1 cellular context compared by ENCODE assay signal in the genomic region with DNA sequence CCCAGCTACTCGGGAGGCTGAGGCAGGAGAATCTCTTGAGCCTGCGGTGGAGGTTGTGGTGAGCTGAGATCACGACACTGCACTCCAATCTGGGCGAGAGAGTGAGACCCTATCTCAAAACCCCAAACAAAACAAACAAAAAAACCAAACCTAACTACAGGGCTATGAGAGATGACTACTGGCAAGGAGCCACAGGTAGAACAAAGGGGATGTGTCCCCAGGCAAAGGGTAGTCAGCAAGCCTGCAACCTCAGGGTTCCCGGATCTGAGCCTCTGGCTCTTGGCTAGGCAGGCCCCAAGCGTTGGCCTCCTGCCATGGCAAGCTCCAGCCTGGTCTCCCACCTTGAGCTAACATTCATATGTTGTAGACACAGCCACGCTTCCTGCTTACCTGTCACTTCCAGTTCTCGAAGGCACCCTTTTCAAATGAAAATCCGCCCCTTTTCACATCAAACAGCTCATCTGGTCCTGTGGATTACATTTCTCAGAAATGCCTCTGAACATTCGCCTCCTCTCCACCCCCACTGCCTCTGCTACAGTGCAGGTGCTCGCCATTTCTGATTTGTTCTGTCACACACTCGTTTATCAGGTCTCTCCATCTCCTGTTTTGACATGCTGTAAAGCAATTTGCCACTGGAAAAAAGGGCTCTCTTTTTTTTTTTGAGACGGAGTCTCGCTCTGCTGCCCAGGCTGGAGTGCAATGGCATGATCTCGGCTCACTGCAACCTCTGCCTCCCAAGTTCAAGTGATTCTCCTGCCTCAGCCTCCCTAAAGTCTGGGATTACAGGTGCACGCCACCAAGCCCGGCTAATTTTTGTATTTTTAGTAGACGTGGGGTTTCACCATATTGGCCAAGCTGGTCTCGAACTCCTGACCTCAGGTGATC.
TF ChIP-seq lines count a peak whose summit lies in the region.

No MANE protein-coding gene starts in this region.

TF ChIP-seq in K562, 482 proteins besides CTCF, POLR2A, EP300 and RAD21 (continued from another document and continues in another):
- TF ChIP-seq, protein P1, sequence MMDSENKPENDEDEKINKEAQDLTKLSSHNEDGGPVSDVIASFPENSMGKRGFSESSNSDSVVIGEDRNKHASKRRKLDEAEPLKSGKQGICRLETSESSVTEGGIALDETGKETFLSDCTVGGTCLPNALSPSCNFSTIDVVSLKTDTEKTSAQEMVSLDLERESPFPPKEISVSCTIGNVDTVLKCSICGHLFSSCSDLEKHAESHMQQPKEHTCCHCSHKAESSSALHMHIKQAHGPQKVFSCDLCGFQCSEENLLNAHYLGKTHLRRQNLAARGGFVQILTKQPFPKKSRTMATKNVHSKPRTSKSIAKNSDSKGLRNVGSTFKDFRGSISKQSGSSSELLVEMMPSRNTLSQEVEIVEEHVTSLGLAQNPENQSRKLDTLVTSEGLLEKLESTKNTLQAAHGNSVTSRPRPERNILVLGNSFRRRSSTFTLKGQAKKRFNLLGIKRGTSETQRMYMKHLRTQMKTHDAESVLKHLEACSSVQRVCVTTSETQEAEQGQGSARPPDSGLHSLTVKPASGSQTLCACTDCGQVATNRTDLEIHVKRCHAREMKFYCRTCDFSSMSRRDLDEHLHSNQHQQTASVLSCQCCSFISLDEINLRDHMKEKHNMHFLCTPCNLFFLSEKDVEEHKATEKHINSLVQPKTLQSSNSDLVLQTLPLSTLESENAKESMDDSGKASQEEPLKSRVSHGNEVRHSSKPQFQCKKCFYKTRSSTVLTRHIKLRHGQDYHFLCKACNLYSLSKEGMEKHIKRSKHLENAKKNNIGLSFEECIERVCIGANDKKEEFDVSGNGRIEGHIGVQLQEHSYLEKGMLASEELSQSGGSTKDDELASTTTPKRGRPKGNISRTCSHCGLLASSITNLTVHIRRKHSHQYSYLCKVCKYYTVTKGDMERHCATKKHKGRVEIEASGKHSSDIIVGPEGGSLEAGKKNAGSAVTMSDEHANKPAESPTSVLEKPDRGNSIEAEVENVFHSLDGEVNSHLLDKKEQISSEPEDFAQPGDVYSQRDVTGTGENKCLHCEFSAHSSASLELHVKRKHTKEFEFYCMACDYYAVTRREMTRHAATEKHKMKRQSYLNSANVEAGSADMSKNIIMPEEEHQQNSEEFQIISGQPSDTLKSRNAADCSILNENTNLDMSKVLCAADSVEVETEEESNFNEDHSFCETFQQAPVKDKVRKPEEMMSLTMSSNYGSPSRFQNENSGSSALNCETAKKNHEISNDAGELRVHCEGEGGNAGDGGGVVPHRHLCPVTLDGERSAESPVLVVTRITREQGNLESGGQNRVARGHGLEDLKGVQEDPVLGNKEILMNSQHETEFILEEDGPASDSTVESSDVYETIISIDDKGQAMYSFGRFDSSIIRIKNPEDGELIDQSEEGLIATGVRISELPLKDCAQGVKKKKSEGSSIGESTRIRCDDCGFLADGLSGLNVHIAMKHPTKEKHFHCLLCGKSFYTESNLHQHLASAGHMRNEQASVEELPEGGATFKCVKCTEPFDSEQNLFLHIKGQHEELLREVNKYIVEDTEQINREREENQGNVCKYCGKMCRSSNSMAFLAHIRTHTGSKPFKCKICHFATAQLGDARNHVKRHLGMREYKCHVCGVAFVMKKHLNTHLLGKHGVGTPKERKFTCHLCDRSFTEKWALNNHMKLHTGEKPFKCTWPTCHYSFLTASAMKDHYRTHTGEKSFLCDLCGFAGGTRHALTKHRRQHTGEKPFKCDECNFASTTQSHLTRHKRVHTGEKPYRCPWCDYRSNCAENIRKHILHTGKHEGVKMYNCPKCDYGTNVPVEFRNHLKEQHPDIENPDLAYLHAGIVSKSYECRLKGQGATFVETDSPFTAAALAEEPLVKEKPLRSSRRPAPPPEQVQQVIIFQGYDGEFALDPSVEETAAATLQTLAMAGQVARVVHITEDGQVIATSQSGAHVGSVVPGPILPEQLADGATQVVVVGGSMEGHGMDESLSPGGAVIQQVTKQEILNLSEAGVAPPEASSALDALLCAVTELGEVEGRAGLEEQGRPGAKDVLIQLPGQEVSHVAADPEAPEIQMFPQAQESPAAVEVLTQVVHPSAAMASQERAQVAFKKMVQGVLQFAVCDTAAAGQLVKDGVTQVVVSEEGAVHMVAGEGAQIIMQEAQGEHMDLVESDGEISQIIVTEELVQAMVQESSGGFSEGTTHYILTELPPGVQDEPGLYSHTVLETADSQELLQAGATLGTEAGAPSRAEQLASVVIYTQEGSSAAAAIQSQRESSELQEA (IDR thresholded peaks at IDR 0.05; ENCODE audit: low read depth), result no peak
- TF ChIP-seq, protein P2, sequence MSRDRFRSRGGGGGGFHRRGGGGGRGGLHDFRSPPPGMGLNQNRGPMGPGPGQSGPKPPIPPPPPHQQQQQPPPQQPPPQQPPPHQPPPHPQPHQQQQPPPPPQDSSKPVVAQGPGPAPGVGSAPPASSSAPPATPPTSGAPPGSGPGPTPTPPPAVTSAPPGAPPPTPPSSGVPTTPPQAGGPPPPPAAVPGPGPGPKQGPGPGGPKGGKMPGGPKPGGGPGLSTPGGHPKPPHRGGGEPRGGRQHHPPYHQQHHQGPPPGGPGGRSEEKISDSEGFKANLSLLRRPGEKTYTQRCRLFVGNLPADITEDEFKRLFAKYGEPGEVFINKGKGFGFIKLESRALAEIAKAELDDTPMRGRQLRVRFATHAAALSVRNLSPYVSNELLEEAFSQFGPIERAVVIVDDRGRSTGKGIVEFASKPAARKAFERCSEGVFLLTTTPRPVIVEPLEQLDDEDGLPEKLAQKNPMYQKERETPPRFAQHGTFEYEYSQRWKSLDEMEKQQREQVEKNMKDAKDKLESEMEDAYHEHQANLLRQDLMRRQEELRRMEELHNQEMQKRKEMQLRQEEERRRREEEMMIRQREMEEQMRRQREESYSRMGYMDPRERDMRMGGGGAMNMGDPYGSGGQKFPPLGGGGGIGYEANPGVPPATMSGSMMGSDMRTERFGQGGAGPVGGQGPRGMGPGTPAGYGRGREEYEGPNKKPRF (IDR thresholded peaks at IDR 0.05; ENCODE audit: low read depth, low read length), result no peak
- TF ChIP-seq GTF2A2 (tag; IDR thresholded peaks at IDR 0.05), result no peak
- TF ChIP-seq, protein P3, sequence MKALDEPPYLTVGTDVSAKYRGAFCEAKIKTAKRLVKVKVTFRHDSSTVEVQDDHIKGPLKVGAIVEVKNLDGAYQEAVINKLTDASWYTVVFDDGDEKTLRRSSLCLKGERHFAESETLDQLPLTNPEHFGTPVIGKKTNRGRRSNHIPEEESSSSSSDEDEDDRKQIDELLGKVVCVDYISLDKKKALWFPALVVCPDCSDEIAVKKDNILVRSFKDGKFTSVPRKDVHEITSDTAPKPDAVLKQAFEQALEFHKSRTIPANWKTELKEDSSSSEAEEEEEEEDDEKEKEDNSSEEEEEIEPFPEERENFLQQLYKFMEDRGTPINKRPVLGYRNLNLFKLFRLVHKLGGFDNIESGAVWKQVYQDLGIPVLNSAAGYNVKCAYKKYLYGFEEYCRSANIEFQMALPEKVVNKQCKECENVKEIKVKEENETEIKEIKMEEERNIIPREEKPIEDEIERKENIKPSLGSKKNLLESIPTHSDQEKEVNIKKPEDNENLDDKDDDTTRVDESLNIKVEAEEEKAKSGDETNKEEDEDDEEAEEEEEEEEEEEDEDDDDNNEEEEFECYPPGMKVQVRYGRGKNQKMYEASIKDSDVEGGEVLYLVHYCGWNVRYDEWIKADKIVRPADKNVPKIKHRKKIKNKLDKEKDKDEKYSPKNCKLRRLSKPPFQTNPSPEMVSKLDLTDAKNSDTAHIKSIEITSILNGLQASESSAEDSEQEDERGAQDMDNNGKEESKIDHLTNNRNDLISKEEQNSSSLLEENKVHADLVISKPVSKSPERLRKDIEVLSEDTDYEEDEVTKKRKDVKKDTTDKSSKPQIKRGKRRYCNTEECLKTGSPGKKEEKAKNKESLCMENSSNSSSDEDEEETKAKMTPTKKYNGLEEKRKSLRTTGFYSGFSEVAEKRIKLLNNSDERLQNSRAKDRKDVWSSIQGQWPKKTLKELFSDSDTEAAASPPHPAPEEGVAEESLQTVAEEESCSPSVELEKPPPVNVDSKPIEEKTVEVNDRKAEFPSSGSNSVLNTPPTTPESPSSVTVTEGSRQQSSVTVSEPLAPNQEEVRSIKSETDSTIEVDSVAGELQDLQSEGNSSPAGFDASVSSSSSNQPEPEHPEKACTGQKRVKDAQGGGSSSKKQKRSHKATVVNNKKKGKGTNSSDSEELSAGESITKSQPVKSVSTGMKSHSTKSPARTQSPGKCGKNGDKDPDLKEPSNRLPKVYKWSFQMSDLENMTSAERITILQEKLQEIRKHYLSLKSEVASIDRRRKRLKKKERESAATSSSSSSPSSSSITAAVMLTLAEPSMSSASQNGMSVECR (CRISPR knock-in tag; IDR thresholded peaks at IDR 0.05), result no peak
- TF ChIP-seq, protein P4, sequence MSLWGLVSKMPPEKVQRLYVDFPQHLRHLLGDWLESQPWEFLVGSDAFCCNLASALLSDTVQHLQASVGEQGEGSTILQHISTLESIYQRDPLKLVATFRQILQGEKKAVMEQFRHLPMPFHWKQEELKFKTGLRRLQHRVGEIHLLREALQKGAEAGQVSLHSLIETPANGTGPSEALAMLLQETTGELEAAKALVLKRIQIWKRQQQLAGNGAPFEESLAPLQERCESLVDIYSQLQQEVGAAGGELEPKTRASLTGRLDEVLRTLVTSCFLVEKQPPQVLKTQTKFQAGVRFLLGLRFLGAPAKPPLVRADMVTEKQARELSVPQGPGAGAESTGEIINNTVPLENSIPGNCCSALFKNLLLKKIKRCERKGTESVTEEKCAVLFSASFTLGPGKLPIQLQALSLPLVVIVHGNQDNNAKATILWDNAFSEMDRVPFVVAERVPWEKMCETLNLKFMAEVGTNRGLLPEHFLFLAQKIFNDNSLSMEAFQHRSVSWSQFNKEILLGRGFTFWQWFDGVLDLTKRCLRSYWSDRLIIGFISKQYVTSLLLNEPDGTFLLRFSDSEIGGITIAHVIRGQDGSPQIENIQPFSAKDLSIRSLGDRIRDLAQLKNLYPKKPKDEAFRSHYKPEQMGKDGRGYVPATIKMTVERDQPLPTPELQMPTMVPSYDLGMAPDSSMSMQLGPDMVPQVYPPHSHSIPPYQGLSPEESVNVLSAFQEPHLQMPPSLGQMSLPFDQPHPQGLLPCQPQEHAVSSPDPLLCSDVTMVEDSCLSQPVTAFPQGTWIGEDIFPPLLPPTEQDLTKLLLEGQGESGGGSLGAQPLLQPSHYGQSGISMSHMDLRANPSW (CRISPR knock-in tag; IDR thresholded peaks at IDR 0.05), result no peak
- no peak for TF ChIP-seq CBX2 (IDR thresholded peaks at IDR 0.05; ENCODE audit: insufficient read depth, low read length, poor library complexity, severe bottlenecking)
- TF ChIP-seq, protein P5, sequence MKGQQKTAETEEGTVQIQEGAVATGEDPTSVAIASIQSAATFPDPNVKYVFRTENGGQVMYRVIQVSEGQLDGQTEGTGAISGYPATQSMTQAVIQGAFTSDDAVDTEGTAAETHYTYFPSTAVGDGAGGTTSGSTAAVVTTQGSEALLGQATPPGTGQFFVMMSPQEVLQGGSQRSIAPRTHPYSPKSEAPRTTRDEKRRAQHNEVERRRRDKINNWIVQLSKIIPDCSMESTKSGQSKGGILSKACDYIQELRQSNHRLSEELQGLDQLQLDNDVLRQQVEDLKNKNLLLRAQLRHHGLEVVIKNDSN (CRISPR knock-in tag; IDR thresholded peaks at IDR 0.05), result no peak
- TF ChIP-seq STAT5A (IDR thresholded peaks at IDR 0.05; ENCODE audit: borderline replicate concordance, low read length), result peak; percentile 30; the same call in 1 of the 2 replicates
- no peak for TF ChIP-seq BRD4 (IDR thresholded peaks at IDR 0.05)
- TF ChIP-seq NFIC (IDR thresholded peaks at IDR 0.05), result peak; percentile 68
- no peak for TF ChIP-seq ZNF3 (CRISPR knock-in tag; IDR thresholded peaks at IDR 0.05)
- no peak for TF ChIP-seq ZSCAN29 (IDR thresholded peaks at IDR 0.05)
- TF ChIP-seq, protein P6, sequence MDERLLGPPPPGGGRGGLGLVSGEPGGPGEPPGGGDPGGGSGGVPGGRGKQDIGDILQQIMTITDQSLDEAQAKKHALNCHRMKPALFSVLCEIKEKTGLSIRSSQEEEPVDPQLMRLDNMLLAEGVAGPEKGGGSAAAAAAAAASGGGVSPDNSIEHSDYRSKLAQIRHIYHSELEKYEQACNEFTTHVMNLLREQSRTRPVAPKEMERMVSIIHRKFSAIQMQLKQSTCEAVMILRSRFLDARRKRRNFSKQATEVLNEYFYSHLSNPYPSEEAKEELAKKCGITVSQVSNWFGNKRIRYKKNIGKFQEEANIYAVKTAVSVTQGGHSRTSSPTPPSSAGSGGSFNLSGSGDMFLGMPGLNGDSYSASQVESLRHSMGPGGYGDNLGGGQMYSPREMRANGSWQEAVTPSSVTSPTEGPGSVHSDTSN (CRISPR knock-in tag; IDR thresholded peaks at IDR 0.05; ENCODE audit: low read depth), result no peak
- TF ChIP-seq, protein P6 (tag; conservative IDR thresholded peaks at IDR 0.05; ENCODE audit: low read depth), result peak; percentile 42; the same call in 1 of the 2 replicates
- TF ChIP-seq, protein P7, sequence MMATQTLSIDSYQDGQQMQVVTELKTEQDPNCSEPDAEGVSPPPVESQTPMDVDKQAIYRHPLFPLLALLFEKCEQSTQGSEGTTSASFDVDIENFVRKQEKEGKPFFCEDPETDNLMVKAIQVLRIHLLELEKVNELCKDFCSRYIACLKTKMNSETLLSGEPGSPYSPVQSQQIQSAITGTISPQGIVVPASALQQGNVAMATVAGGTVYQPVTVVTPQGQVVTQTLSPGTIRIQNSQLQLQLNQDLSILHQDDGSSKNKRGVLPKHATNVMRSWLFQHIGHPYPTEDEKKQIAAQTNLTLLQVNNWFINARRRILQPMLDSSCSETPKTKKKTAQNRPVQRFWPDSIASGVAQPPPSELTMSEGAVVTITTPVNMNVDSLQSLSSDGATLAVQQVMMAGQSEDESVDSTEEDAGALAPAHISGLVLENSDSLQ (IDR thresholded peaks at IDR 0.05), result peak; percentile 28; the same call in 1 of the 2 replicates
- no peak for TF ChIP-seq TBL1XR1 (IDR thresholded peaks at IDR 0.05; ENCODE audit: low read length in 2 of 2)
- TF ChIP-seq ZKSCAN3 (CRISPR knock-in tag; IDR thresholded peaks at IDR 0.05), result no peak
- TF ChIP-seq SMARCC2 (IDR thresholded peaks at IDR 0.05; ENCODE audit: low read depth), result no peak
- peak in 1 of 2 experiments; percentile 56; a peak in 2 of 4 replicates for TF ChIP-seq RCOR1 (IDR thresholded peaks at IDR 0.05; ENCODE audit: borderline replicate concordance in 1 of 2, low read depth in 2 of 2, low read length in 2 of 2)
- no peak for TF ChIP-seq GATA2 (CRISPR knock-in tag; IDR thresholded peaks at IDR 0.05)
- no peak for TF ChIP-seq SUPT5H (IDR thresholded peaks at IDR 0.05)
- no peak for TF ChIP-seq ZEB2 (IDR thresholded peaks at IDR 0.05)
- TF ChIP-seq, protein P8, sequence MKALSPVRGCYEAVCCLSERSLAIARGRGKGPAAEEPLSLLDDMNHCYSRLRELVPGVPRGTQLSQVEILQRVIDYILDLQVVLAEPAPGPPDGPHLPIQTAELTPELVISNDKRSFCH (CRISPR knock-in tag; IDR thresholded peaks at IDR 0.05), result no peak
- TF ChIP-seq, protein P8 (tag; IDR thresholded peaks at IDR 0.05), result no peak
- TF ChIP-seq FOSL1 (tag; conservative IDR thresholded peaks at IDR 0.05), result no peak
- TF ChIP-seq, protein P9, sequence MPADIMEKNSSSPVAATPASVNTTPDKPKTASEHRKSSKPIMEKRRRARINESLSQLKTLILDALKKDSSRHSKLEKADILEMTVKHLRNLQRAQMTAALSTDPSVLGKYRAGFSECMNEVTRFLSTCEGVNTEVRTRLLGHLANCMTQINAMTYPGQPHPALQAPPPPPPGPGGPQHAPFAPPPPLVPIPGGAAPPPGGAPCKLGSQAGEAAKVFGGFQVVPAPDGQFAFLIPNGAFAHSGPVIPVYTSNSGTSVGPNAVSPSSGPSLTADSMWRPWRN (IDR thresholded peaks at IDR 0.05; ENCODE audit: low read depth), result no peak
- no peak for TF ChIP-seq IFI16 (CRISPR knock-in tag; IDR thresholded peaks at IDR 0.05)
